Comparison of ENCODE assay signal across 7 cellular contexts in the genomic region with DNA sequence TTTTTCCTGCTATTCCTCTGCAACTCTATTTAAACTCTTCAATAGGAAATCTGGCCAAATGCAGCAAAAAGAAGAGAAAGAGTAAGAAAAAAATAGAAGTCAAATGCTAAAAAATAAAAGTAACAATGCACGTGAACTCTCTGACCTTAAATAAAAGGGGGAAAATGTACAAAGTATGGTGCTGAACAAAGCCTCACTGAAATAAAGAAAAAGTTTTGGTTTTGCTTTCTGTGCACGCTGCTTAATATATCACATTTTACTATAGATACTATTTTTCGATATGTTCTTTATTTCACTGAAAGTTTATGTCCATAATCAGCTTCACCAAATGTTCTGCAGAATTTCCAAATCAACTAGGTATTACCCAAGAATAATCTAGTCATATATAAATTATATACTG.
"Had no signal": no experiment of that assay in that cellular context is flagged by ENCODE, and none has a peak within 500 bp of the region (broad histone marks: within the 10 kb centered on the region; RNA-seq: fewer than 3 reads in every experiment).

No MANE protein-coding gene starts in this region.

- H3K4me2 ChIP-seq: GM23338 had no signal

- H3K4me3 Mint-ChIP-seq: GM23338, H9 had no signal

- ATAC-seq: GM23338, HCT116 had no signal

- H3K4me1 ChIP-seq: HAP-1 had no signal

- DNase-seq: GOT3, H7, H9, HCEC 1CT had no signal

- H3K9me3 ChIP-seq: HAP-1 had no signal

- H2AFZ ChIP-seq: GM23338 had no signal

- H3K4me3 ChIP-seq: GM23338, HAP-1 had no signal

- H3K27ac Mint-ChIP-seq: GM23338, H9 had no signal

- H3K36me3 ChIP-seq: HAP-1 had no signal

- H3K4me1 Mint-ChIP-seq: GM23338, H9 had no signal

- H3K9me3 Mint-ChIP-seq: H9 had no signal
